1 cellular context compared by ENCODE assay signal in genomic region chr1:112704908-112705627, GRCh38.
A peak's percentile ranks its signal among the peaks of the same experiment; 100 is the strongest.
TF ChIP-seq lines count a peak whose summit lies in the region.

No MANE protein-coding gene starts in this region.

TF ChIP-seq in K562, 482 proteins besides CTCF, POLR2A, EP300 and RAD21 (continued from another document and continues in another):
- peak; percentile 49; the same call in 1 of the 2 replicates for TF ChIP-seq ETS1 (conservative IDR thresholded peaks at IDR 0.05; ENCODE audit: control insufficient read depth, low read depth, low read length)
- no peak; the same call in 1 of the 2 replicates for TF ChIP-seq STAT5A (IDR thresholded peaks at IDR 0.05; ENCODE audit: borderline replicate concordance, low read length)
- TF ChIP-seq MED1 (CRISPR knock-in tag; IDR thresholded peaks at IDR 0.05; ENCODE audit: borderline replicate concordance) = no peak
- peak; percentile 91 for TF ChIP-seq POLR2AphosphoS5 (IDR thresholded peaks at IDR 0.05; ENCODE audit: control insufficient read depth, insufficient read depth, low read depth, low read length)
- TF ChIP-seq CUX1 (CRISPR knock-in tag; IDR thresholded peaks at IDR 0.05) = no peak
- TF ChIP-seq ZNF518B (CRISPR knock-in tag; IDR thresholded peaks at IDR 0.05) = no peak
- no peak for TF ChIP-seq HOMEZ (CRISPR knock-in tag; IDR thresholded peaks at IDR 0.05)
- TF ChIP-seq ATF1 (CRISPR knock-in tag; IDR thresholded peaks at IDR 0.05) = no peak
- TF ChIP-seq ATF1 (tag; IDR thresholded peaks at IDR 0.05) = peak; percentile 51
- TF ChIP-seq NCOA2 (IDR thresholded peaks at IDR 0.05; ENCODE audit: partially characterized antibody in 2 of 2) = no peak
- TF ChIP-seq MCM2 (IDR thresholded peaks at IDR 0.05; ENCODE audit: low read depth) = no peak
- TF ChIP-seq NCOA6 (IDR thresholded peaks at IDR 0.05) = no peak
- no peak for TF ChIP-seq ZNF668 (CRISPR knock-in tag; IDR thresholded peaks at IDR 0.05)
- TF ChIP-seq ZNF316 (IDR thresholded peaks at IDR 0.05) = peak; percentile 2; the same call in 1 of the 2 replicates
- TF ChIP-seq TAL1 (IDR thresholded peaks at IDR 0.05) = 0 out of 2 replicates have a peak, but pooled peaks have one; percentile 6
- no peak for TF ChIP-seq KLF1 (tag; IDR thresholded peaks at IDR 0.05)
- TF ChIP-seq ARID1B (IDR thresholded peaks at IDR 0.05) = peak; percentile 66
- no peak for TF ChIP-seq PHB2 (IDR thresholded peaks at IDR 0.05; ENCODE audit: low read depth)
- no peak for TF ChIP-seq RHOXF2B (CRISPR knock-in tag; conservative IDR thresholded peaks at IDR 0.05)
- TF ChIP-seq GTF2B (IDR thresholded peaks at IDR 0.05; ENCODE audit: extremely low read depth, insufficient read length) = peak; percentile 84
- peak; percentile 62 for TF ChIP-seq ZBTB2 (IDR thresholded peaks at IDR 0.05)
- TF ChIP-seq C11orf30 (IDR thresholded peaks at IDR 0.05; ENCODE audit: low read depth) = no peak
- TF ChIP-seq SMAD2 (IDR thresholded peaks at IDR 0.05; ENCODE audit: low read depth, low read length) = no peak
- no peak for TF ChIP-seq GABPB2 (CRISPR knock-in tag; conservative IDR thresholded peaks at IDR 0.05)
- no peak for TF ChIP-seq NELFE (IDR thresholded peaks at IDR 0.05; ENCODE audit: insufficient read depth, insufficient read length)
- no peak for TF ChIP-seq ZNF165 (CRISPR knock-in tag; IDR thresholded peaks at IDR 0.05; ENCODE audit: borderline replicate concordance)
- TF ChIP-seq HDAC2 (IDR thresholded peaks at IDR 0.05) = peak; percentile 77; the same call in 1 of the 2 replicates
- peak; percentile 89; the same call in 1 of the 2 replicates for TF ChIP-seq ZNF592 (IDR thresholded peaks at IDR 0.05)
- no peak for TF ChIP-seq ARID2 (IDR thresholded peaks at IDR 0.05)
- TF ChIP-seq POLR2AphosphoS2 (IDR thresholded peaks at IDR 0.05; ENCODE audit: low read length) = peak; percentile 81; the same call in 1 of the 2 replicates
- peak; percentile 62; the same call in 1 of the 2 replicates for TF ChIP-seq ZNF584 (CRISPR knock-in tag; IDR thresholded peaks at IDR 0.05; ENCODE audit: low read depth)
- TF ChIP-seq HCFC1 (IDR thresholded peaks at IDR 0.05; ENCODE audit: low read depth, low read length) = 0 out of 2 replicates have a peak, but pooled peaks have one; percentile 8
- TF ChIP-seq AFF1 (IDR thresholded peaks at IDR 0.05; ENCODE audit: low read depth in 1 of 2, partially characterized antibody in 2 of 2) = peak in 1 of 2 experiments; percentile 47
